ENCODE assay signal across 15 cellular contexts in the genomic region with DNA sequence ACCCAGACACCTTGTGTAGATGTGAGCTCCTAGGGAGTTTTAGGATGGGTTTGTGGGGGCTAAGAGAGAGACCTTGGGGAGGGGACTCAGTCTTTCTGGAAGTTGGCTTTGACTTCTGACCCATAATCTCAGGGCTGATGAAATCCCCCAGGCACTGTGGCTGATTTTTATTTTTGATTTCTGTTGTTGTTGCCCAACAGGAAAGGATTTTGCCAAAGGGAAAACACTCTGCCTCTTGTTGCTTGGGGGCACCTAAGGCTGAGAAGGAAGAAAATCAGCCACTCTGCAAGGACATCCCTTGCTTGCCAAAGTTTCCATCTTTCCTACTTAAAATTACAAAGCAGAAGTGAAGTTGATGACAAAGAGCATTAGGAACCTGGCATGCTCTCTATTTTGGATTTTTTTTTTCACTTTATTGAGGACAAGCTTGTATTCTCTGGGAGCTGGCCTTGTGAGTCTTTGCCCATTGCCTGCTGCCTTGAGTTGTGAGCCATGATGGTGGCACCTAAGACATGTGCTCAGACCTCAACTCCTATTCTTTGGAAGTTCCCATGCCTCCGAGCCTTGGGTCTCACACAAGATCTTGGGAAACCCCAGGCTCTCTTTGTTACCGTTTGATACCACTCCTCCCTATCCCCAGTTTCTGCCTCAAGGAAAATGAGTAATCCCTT. TPM values are rescaled to one million over a fixed set of nuclear protein-coding genes. Genes with fewer than 3 reads are reported as not detected.
DNase-seq lines count a peak whose midpoint lies in the region; ATAC-seq and TF ChIP-seq lines count a peak whose summit lies in the region.
"Had no signal": no experiment of that assay in that cellular context is flagged by ENCODE, and none has a peak within 500 bp of the region (broad histone marks: within the 10 kb centered on the region; RNA-seq: fewer than 3 reads in every experiment).

No MANE protein-coding gene starts in this region.

- WGBS in heart left ventricle, 4 donors = 63 to 77% (median 69%) methylated on average over 2 of the region's 2 CpGs

- intact Hi-C loops in heart left ventricle (cut with DNase I) (loop anchor here in 6 of 10 donors (2.0 to 10.0 kb wide), 7 partner anchors 18 to 374 kb away; no protein-coding TSS in a partner anchor), Right ventricle myocardium inferior (cut with DNase I) (loop anchor here (2.0 to 5.0 kb wide), 2 partner anchors 54 to 372 kb away; partner anchors contain the start of gene ENGASE), vagina (cut with DNase I) (no loop called here)

- H3K4me3 Mint-ChIP-seq in osteocyte (ENCODE audit: unreplicated experiment) = no peak overlapping the region
- H3K4me3 Mint-ChIP-seq: activated CD8-positive, alpha-beta memory T cell treated with anti-CD3 and anti-CD28 coated beads, Interleukin-2, amount 10 ng/mL, durations not matched to agents 7 days and 5 days; activated naive CD4-positive, alpha-beta T cell treated with anti-CD3 and anti-CD28 coated beads, Interleukin-2, amount 50 U/mL, for 24 hours; immature natural killer cell had no signal

- H3K4me3 ChIP-seq in heart left ventricle (peak overlapping the region in 1 of 12 donors; percentile 1), fibroblast of the aortic adventitia (ENCODE audit: low read depth, low read length) (no peak overlapping the region), vagina (no peak overlapping the region)
- H3K4me3 ChIP-seq: psoas muscle had no signal

- H3K27me3 ChIP-seq in heart left ventricle (peaks cover 0 to 34% (median 0%) of the 10 kb centered on the region in 9 donors), vagina (no peaks in the 10 kb centered on the region)

- H3K9me3 ChIP-seq in heart left ventricle (no peaks in the 10 kb centered on the region), vagina (no peaks in the 10 kb centered on the region)
- H3K9me3 ChIP-seq: psoas muscle had no signal

- peaks cover 43% of the 10 kb centered on the region for H3K4me1 Mint-ChIP-seq in osteocyte (ENCODE audit: unreplicated experiment)

- H3K4me1 ChIP-seq in heart left ventricle (peaks cover 0 to 62% (median 55%) of the 10 kb centered on the region in 12 donors), vagina (peaks cover 45% of the 10 kb centered on the region)

- no peaks in the 10 kb centered on the region for H3K9me3 Mint-ChIP-seq in osteocyte (ENCODE audit: unreplicated experiment)
- H3K9me3 Mint-ChIP-seq: activated naive CD4-positive, alpha-beta T cell treated with anti-CD3 and anti-CD28 coated beads, Interleukin-2, amount 50 U/mL, for 24 hours; immature natural killer cell had no signal

- TF ChIP-seq POLR2A in heart left ventricle (IDR thresholded peaks at IDR 0.05) = no peak
- TF ChIP-seq POLR2A in vagina (IDR thresholded peaks at IDR 0.05) = no peak

- H3K36me3 ChIP-seq in heart left ventricle (no peaks in the 10 kb centered on the region), vagina (no peaks in the 10 kb centered on the region)

- ATAC-seq in heart left ventricle (no peak), Right ventricle myocardium inferior (no peak)
- ATAC-seq in stimulated activated naive CD8-positive, alpha-beta T cell treated with anti-CD3 and anti-CD28 coated beads, Interleukin-15, Interleukin-2, amounts not matched to agents 100 U/mL and 50 U/mL, for 24 hours = no peak
- ATAC-seq: activated CD8-positive, alpha-beta memory T cell treated with anti-CD3 and anti-CD28 coated beads, Interleukin-2, amount 10 ng/mL, durations not matched to agents 7 days and 5 days had no signal

- H3K27ac Mint-ChIP-seq in osteocyte (ENCODE audit: unreplicated experiment) = peak overlapping the region; percentile 62
- H3K27ac Mint-ChIP-seq: activated CD8-positive, alpha-beta memory T cell treated with anti-CD3 and anti-CD28 coated beads, Interleukin-2, amount 10 ng/mL, durations not matched to agents 7 days and 5 days; activated naive CD4-positive, alpha-beta T cell treated with anti-CD3 and anti-CD28 coated beads, Interleukin-2, amount 50 U/mL, for 24 hours; immature natural killer cell had no signal

- TF ChIP-seq CTCF in heart left ventricle (IDR thresholded peaks at IDR 0.05) (no peak), fibroblast of the aortic adventitia (IDR thresholded peaks at IDR 0.05; ENCODE audit: insufficient read depth, low read length) (no peak), osteocyte (IDR thresholded peaks at IDR 0.05) (no peak), vagina (IDR thresholded peaks at IDR 0.05) (no peak)

- DNase-seq in heart left ventricle = peak in 1 of 5 donors; percentile 11
- no peak for DNase-seq in Right ventricle myocardium inferior (ENCODE audit: missing footprints)
- DNase-seq in fibroblast of the aortic adventitia (ENCODE audit: low read depth) = peak; percentile 55
- no peak for DNase-seq in osteocyte (ENCODE audit: extremely low spot score, unreplicated experiment)
- DNase-seq in vagina (ENCODE audit: extremely low spot score in 2 of 2) = no peak
- no peak for DNase-seq in stimulated activated CD4-positive, alpha-beta T cell treated with anti-CD3 and anti-CD28 coated beads, Interleukin-4, amount 100 ng/mL, for 4 hours
- no peak for DNase-seq in stimulated activated naive CD8-positive, alpha-beta T cell treated with anti-CD3 and anti-CD28 coated beads, Interleukin-15, Interleukin-2, amounts not matched to agents 100 U/mL and 50 U/mL, for 24 hours
- no peak for DNase-seq in AG08395 (ENCODE audit: low spot score)
- DNase-seq: 8988T; activated CD8-positive, alpha-beta memory T cell treated with anti-CD3 and anti-CD28 coated beads, Interleukin-2, amount 10 ng/mL, durations not matched to agents 7 days and 5 days; immature natural killer cell; NCI-H2227 treated with DMSO at 0.1 percent for 48 hours; stimulated activated naive CD4-positive, alpha-beta T cell had no signal

- peaks cover 2% of the 10 kb centered on the region for H3K27me3 Mint-ChIP-seq in osteocyte (ENCODE audit: unreplicated experiment)

- H3K36me3 Mint-ChIP-seq in osteocyte (ENCODE audit: unreplicated experiment) = peaks cover 5% of the 10 kb centered on the region
- H3K36me3 Mint-ChIP-seq: activated CD8-positive, alpha-beta memory T cell treated with anti-CD3 and anti-CD28 coated beads, Interleukin-2, amount 10 ng/mL, durations not matched to agents 7 days and 5 days; activated naive CD4-positive, alpha-beta T cell treated with anti-CD3 and anti-CD28 coated beads, Interleukin-2, amount 50 U/mL, for 24 hours; immature natural killer cell had no signal

- H3K27ac ChIP-seq in heart left ventricle (peak overlapping the region in 11 of 12 donors; percentile 14 to 98 (median 80)), vagina (peak overlapping the region; percentile 78)
- H3K27ac ChIP-seq: psoas muscle had no signal

RNA-seq across cellular contexts. Expression of gene C1QTNF1, which starts 3.2 kb away (rescaled TPM):
- total RNA-seq in heart left ventricle (100 to 1,000 TPM in 4 of 9 donors, 10 to 100 TPM in 5; 37.0 to 406 (median 66.2) TPM), Right ventricle myocardium inferior (240 TPM), fibroblast of the aortic adventitia (ENCODE audit: low replicate concordance) (42.1 and 44.3 TPM in 2 replicates), osteocyte (196 and 203 TPM in 2 replicates), vagina (30.7 TPM)
- 100 to 1,000 TPM in 1 of 2 donors, 10 to 100 TPM in 1; 85.5 to 189 TPM for polyA plus RNA-seq in heart left ventricle
- total RNA-seq: activated CD8-positive, alpha-beta memory T cell treated with anti-CD3 and anti-CD28 coated beads, Interleukin-2, amount 10 ng/mL, durations not matched to agents 7 days and 5 days had no signal
- polyA plus RNA-seq: immature natural killer cell had no signal

RNA-seq across cellular contexts. Expression of gene CANT1, which starts 11.2 kb away (rescaled TPM):
- total RNA-seq in heart left ventricle (10 to 100 TPM; 20.4 to 43.7 (median 24.1) TPM), Right ventricle myocardium inferior (31.1 TPM), fibroblast of the aortic adventitia (ENCODE audit: low replicate concordance) (33.4 and 53.0 TPM in 2 replicates), osteocyte (61.1 and 62.3 TPM in 2 replicates), vagina (23.1 TPM)
- 10 to 100 TPM in 1 of 2 donors, 1 to 10 TPM in 1; 5.1 to 46.2 TPM for polyA plus RNA-seq in heart left ventricle

RNA-seq across cellular contexts. Expression of gene LGALS3BP, which starts 41.0 kb away (rescaled TPM):
- 1,000 to 10,000 TPM in 1 of 9 donors, 100 to 1,000 TPM in 8; 250 to 1,343 (median 688) TPM for total RNA-seq in heart left ventricle
- 100 to 1,000 TPM; 178 to 363 TPM for polyA plus RNA-seq in heart left ventricle
- 611 TPM for total RNA-seq in Right ventricle myocardium inferior
- total RNA-seq in fibroblast of the aortic adventitia (ENCODE audit: low replicate concordance) = 87.2 and 270 TPM in 2 replicates
- total RNA-seq in osteocyte = 439 and 456 TPM in 2 replicates
- 488 TPM for total RNA-seq in vagina

RNA-seq across cellular contexts. Expression of gene ENGASE, which starts 53.9 kb away (rescaled TPM):
- total RNA-seq in heart left ventricle (10 to 100 TPM in 8 of 9 donors, 1 to 10 TPM in 1; 6.2 to 42.0 (median 25.5) TPM), Right ventricle myocardium inferior (29.8 TPM), fibroblast of the aortic adventitia (ENCODE audit: low replicate concordance) (8.4 and 18.6 TPM in 2 replicates), osteocyte (36.3 and 38.4 TPM in 2 replicates), vagina (13.8 TPM)
- 10 to 100 TPM in 1 of 2 donors, 1 to 10 TPM in 1; 9.9 to 21.9 TPM for polyA plus RNA-seq in heart left ventricle
